Comparison of ENCODE assay signal across 9 cellular contexts in the genomic region with DNA sequence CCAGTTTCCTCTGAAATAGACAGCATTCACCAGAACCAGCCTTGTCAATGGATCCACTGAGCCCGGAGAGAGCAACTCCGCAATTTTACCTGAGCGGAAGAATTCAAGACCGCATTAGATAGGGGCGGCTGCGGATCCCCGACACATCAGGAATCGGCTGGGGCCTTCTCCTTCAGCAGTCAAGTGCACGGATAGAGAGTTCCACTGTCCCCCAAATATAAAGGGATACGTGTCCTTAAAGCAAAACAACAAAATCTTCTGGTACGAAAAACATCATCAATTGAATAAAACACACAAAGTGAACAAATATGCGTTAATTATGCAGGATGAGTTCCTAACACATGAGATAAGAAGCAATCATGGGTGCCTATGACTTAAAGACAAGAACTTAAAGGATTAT. TPM values are rescaled to one million over a fixed set of nuclear protein-coding genes. Genes with fewer than 3 reads are reported as not detected.
DNase-seq lines count a peak whose midpoint lies in the region; ATAC-seq, FAIRE-seq and TF ChIP-seq lines count a peak whose summit lies in the region.
"Had no signal": no experiment of that assay in that cellular context is flagged by ENCODE, and none has a peak within 500 bp of the region (broad histone marks: within the 10 kb centered on the region; RNA-seq: fewer than 3 reads in every experiment).

No MANE protein-coding gene starts in this region.

- H2BK12ac ChIP-seq in mesenchymal stem cell (ENCODE audit: low read length in 2 of 2): no peak overlapping the region

- no peak overlapping the region for H3K4ac ChIP-seq in mesenchymal stem cell (ENCODE audit: low read depth in 1 of 2, low read length in 2 of 2)

- H3K4me3 ChIP-seq in KMS-11 (IDR thresholded peaks at IDR 0.05; ENCODE audit: insufficient read depth, low read depth, low read length) (no peak overlapping the region), K562 (no peak overlapping the region), mesenchymal stem cell (ENCODE audit: insufficient read depth in 1 of 2, low read depth in 1 of 2, low read length in 2 of 2) (no peak overlapping the region), subcutaneous abdominal adipose tissue (ENCODE audit: low read depth in 1 of 5, low read length in 5 of 5) (peak overlapping the region in 1 of 5 donors; percentile 32), PC-9 (no peak overlapping the region), A673 (ENCODE audit: low read depth, low read length, poor library complexity, severe bottlenecking) (no peak overlapping the region)

- H3K27ac ChIP-seq in KMS-11 (no peak overlapping the region), K562 (ENCODE audit: extremely low read depth, low read depth, low read length) (peak overlapping the region; percentile 17; the same call in 1 of the 3 replicates), mesenchymal stem cell (ENCODE audit: low read length, poor library complexity, severe bottlenecking) (no peak overlapping the region), subcutaneous abdominal adipose tissue (ENCODE audit: low read depth, low read length) (peak overlapping the region; percentile 53), PC-9 (no peak overlapping the region), A673 (ENCODE audit: low read depth, low read length, poor library complexity, severe bottlenecking) (no peak overlapping the region)

- no peak for TF ChIP-seq RAD21 in K562 (CRISPR knock-in tag; conservative IDR thresholded peaks at IDR 0.05 in 1 of 2, IDR thresholded peaks at IDR 0.05 in 1 of 2)

- H3K9ac ChIP-seq in KMS-11 (no peak overlapping the region), K562 (ENCODE audit: insufficient read depth in 1 of 2, low read depth in 2 of 2, low read length in 2 of 2) (no peak overlapping the region), mesenchymal stem cell (ENCODE audit: low read length) (peak overlapping the region; percentile 31), subcutaneous abdominal adipose tissue (ENCODE audit: low read length in 5 of 5) (no peak overlapping the region)

- POLR2A ChIA-PET in K562 (lab: Yijun Ruan, JAX) (interaction anchor here (0.6 to 3.6 kb wide), 9 partner anchors 9 to 181 kb away, joined by 3 to 12 read pairs (median 6); a partner anchor contains a TSS), PC-9 (lab: Charles Lee; ENCODE audit: unreplicated experiment) (no interaction called here), A673 (lab: Charles Lee; ENCODE audit: low non-redundant PET) (no interaction called here)

- TF ChIP-seq EP300 in K562 (IDR thresholded peaks at IDR 0.05; ENCODE audit: low read length): no peak

- H3K9me2 ChIP-seq in PC-9 (ENCODE audit: insufficient read depth): no peaks in the 10 kb centered on the region

- no peak for ATAC-seq in K562

- H2BK5ac ChIP-seq in mesenchymal stem cell (ENCODE audit: low read depth, low read length, poor library complexity, severe bottlenecking): no peak overlapping the region

- no peak overlapping the region for H3K14ac ChIP-seq in mesenchymal stem cell (ENCODE audit: low read length in 2 of 2)

- no peak overlapping the region for H2BK15ac ChIP-seq in mesenchymal stem cell (ENCODE audit: low read depth, poor library complexity, severe bottlenecking)

- peaks cover 5% of the 10 kb centered on the region for H3K9me1 ChIP-seq in K562 (ENCODE audit: control insufficient read depth, insufficient read depth, low read length)

- no peak overlapping the region for H2AK5ac ChIP-seq in mesenchymal stem cell (ENCODE audit: low read length, severe bottlenecking)

- H3K23ac ChIP-seq in mesenchymal stem cell (ENCODE audit: low read length in 2 of 2): no peak overlapping the region

- H3K4me1 ChIP-seq in KMS-11 (ENCODE audit: low read depth, poor library complexity, severe bottlenecking) (peaks cover 11% of the 10 kb centered on the region), K562 (replicated peaks in 1 of 2; ENCODE audit: control insufficient read depth in 2 of 2, insufficient read depth in 2 of 2, low read length in 2 of 2) (peaks cover 25 to 26% of the 10 kb centered on the region in 2 experiments), mesenchymal stem cell (ENCODE audit: control insufficient read depth, insufficient read depth, low read depth, low read length) (peaks cover 9% of the 10 kb centered on the region), subcutaneous abdominal adipose tissue (ENCODE audit: control insufficient read depth in 5 of 5, insufficient read depth in 5 of 5, low read length in 5 of 5) (peaks cover 7 to 26% (median 20%) of the 10 kb centered on the region in 5 donors), PC-9 (replicated peaks; ENCODE audit: insufficient read depth) (no peaks in the 10 kb centered on the region), A673 (ENCODE audit: insufficient read depth, low read length, poor library complexity, severe bottlenecking) (peaks cover 5% of the 10 kb centered on the region)

- H3K79me2 ChIP-seq in KMS-11 (ENCODE audit: insufficient read depth, low read depth) (no peaks in the 10 kb centered on the region), K562 (ENCODE audit: control insufficient read depth, insufficient read depth, low read length) (no peaks in the 10 kb centered on the region; the same call in 2 of the 3 replicates), PC-9 (ENCODE audit: low read depth) (no peaks in the 10 kb centered on the region)

- H3K36me3 ChIP-seq in KMS-11 (ENCODE audit: insufficient read depth) (no peaks in the 10 kb centered on the region), K562 (ENCODE audit: control insufficient read depth, insufficient read depth, low read length) (peaks cover 77% of the 10 kb centered on the region), mesenchymal stem cell (ENCODE audit: control insufficient read depth in 1 of 2, insufficient read depth in 2 of 2, low read depth in 1 of 2, low read length in 2 of 2) (peaks cover 50 to 54% of the 10 kb centered on the region in 2 experiments), subcutaneous abdominal adipose tissue (ENCODE audit: control insufficient read depth in 5 of 5, insufficient read depth in 5 of 5, low read length in 5 of 5) (peaks cover 4 to 47% (median 25%) of the 10 kb centered on the region in 5 donors), PC-9 (ENCODE audit: low read depth) (peaks cover 3% of the 10 kb centered on the region; the same call in 1 of the 2 replicates), A673 (ENCODE audit: insufficient read depth, low read length, poor library complexity, severe bottlenecking) (no peaks in the 10 kb centered on the region)

- H3K4me2 ChIP-seq in KMS-11: peak overlapping the region; percentile 48
- peak overlapping the region; percentile 54; the same call in 1 of the 2 replicates for H3K4me2 ChIP-seq in K562 (ENCODE audit: insufficient read depth, low read length)
- H3K4me2 ChIP-seq in mesenchymal stem cell (ENCODE audit: low read length, poor library complexity, severe bottlenecking): no peak overlapping the region
- no peak overlapping the region for H3K4me2 ChIP-seq in PC-9

- TF ChIP-seq CTCF in KMS-11 (conservative IDR thresholded peaks at IDR 0.05; ENCODE audit: low read depth, low read length) (no peak), K562 (IDR thresholded peaks at IDR 0.05 in 2 of 3, conservative IDR thresholded peaks at IDR 0.05 in 1 of 3; ENCODE audit: insufficient read depth in 2 of 3, low read depth in 1 of 3, low read length in 3 of 3) (no peak), PC-9 (conservative IDR thresholded peaks at IDR 0.05) (no peak), A673 (conservative IDR thresholded peaks at IDR 0.05; ENCODE audit: low read depth, low read length) (no peak)

- peak overlapping the region; percentile 73 for H4K8ac ChIP-seq in mesenchymal stem cell (ENCODE audit: low read length)

- H2AFZ ChIP-seq in KMS-11 (ENCODE audit: low read depth) (peak overlapping the region; percentile 53; the same call in 1 of the 2 replicates), K562 (ENCODE audit: low read depth, low read length) (peak overlapping the region; percentile 75), mesenchymal stem cell (ENCODE audit: low read depth, low read length) (no peak overlapping the region), PC-9 (no peak overlapping the region)

- no peak for FAIRE-seq in K562 (lab: Jason Lieb, UNC)

- peak overlapping the region; percentile 30 to 70 for H3K18ac ChIP-seq in mesenchymal stem cell (ENCODE audit: low read depth in 1 of 2, low read length in 2 of 2)

- H3F3A ChIP-seq in PC-9 (ENCODE audit: insufficient read depth, low read depth): no peaks in the 10 kb centered on the region

- H2BK120ac ChIP-seq in mesenchymal stem cell (ENCODE audit: low read depth, low read length): peak overlapping the region; percentile 37

- intact Hi-C loops in K562 (cut with micrococcal nuclease): no loop called here
- intact Hi-C loops in PC-9 (cut with micrococcal nuclease; ENCODE audit: unreplicated experiment): no loop called here
- intact Hi-C loops in A673 (cut with micrococcal nuclease; ENCODE audit: unreplicated experiment): loop anchor here (2.0 to 5.0 kb wide), 2 partner anchors 36 to 104 kb away; no protein-coding TSS in a partner anchor

- CTCF ChIA-PET in K562 (lab: Yijun Ruan, JAX; ENCODE audit: low intra/inter-chr PET ratio) (interaction anchor here (0.7 to 3.3 kb wide), 4 partner anchors 16 to 106 kb away, joined by 3 to 39 read pairs (median 9); no protein-coding TSS in a partner anchor), PC-9 (lab: Charles Lee) (interaction anchor here (1.3 kb wide), 1 partner anchor 35 kb away, joined by 6 read pairs; no protein-coding TSS in a partner anchor), A673 (lab: Charles Lee) (interaction anchor here (0.6 to 1.3 kb wide), 20 partner anchors 10 to 1038 kb away, joined by 3 to 21 read pairs (median 4); a partner anchor contains a TSS)

- DNase-seq in K562 (ENCODE audit: extremely low read depth in 1 of 4, low spot score in 3 of 4): no peak
- DNase-seq in mesenchymal stem cell: no peak
- DNase-seq in UCSD-AML1 (lab: John Stamatoyannopoulos, UW; ENCODE audit: unreplicated experiment): no peak
- no peak for DNase-seq in PC-9
- DNase-seq in COLO668 (lab: John Stamatoyannopoulos, UW; ENCODE audit: unreplicated experiment): no peak
- DNase-seq in A673 (ENCODE audit: low spot score): no peak

- no peak for TF ChIP-seq POLR2A in K562 (conservative IDR thresholded peaks at IDR 0.05)

- in situ Hi-C loops in K562 (cut with MboI): no loop called here

- H3K27me3 ChIP-seq in KMS-11 (ENCODE audit: insufficient read depth, low read depth): peaks cover 35% of the 10 kb centered on the region
- H3K27me3 ChIP-seq in K562 (ENCODE audit: control insufficient read depth in 2 of 2, insufficient read depth in 2 of 2, low read length in 2 of 2): no peaks in the 10 kb centered on the region
- H3K27me3 ChIP-seq in mesenchymal stem cell (ENCODE audit: control insufficient read depth in 1 of 2, insufficient read depth in 1 of 2, low read length in 2 of 2): no peaks in the 10 kb centered on the region
- H3K27me3 ChIP-seq in subcutaneous abdominal adipose tissue (ENCODE audit: control insufficient read depth in 5 of 5, insufficient read depth in 4 of 5, low read length in 5 of 5): no peaks in the 10 kb centered on the region
- no peaks in the 10 kb centered on the region for H3K27me3 ChIP-seq in PC-9 (ENCODE audit: insufficient read depth, low read depth)
- H3K27me3 ChIP-seq in A673 (replicated peaks; ENCODE audit: insufficient read depth, low read depth, low read length, poor library complexity): no peaks in the 10 kb centered on the region

- BruUV-seq in K562 (replicated peaks; lab: Mats Ljungman, UMichigan) (no TSS peak), PC-9 (replicated peaks; lab: Mats Ljungman, UMichigan) (no TSS peak), A673 (replicated peaks; lab: Mats Ljungman, UMichigan) (no TSS peak)

- 97% methylated on average over 12 of the region's 12 CpGs for WGBS in K562 (ENCODE audit: insufficient coverage, low coverage, missing lambda C conversion rate)
- 95% methylated on average over 12 of the region's 12 CpGs for WGBS in mesenchymal stem cell

- H3K79me1 ChIP-seq in mesenchymal stem cell (replicated peaks; ENCODE audit: low read length, poor library complexity, severe bottlenecking): peaks cover 34% of the 10 kb centered on the region

- H3K9me3 ChIP-seq in K562 (replicated peaks; ENCODE audit: control insufficient read depth, insufficient read depth, low read depth, low read length): no peaks in the 10 kb centered on the region
- no peaks in the 10 kb centered on the region for H3K9me3 ChIP-seq in mesenchymal stem cell (ENCODE audit: control insufficient read depth, low read length)
- no peaks in the 10 kb centered on the region for H3K9me3 ChIP-seq in subcutaneous abdominal adipose tissue (ENCODE audit: control insufficient read depth in 5 of 5, low read length in 5 of 5)
- H3K9me3 ChIP-seq in PC-9 (ENCODE audit: insufficient read depth, low read depth): no peaks in the 10 kb centered on the region
- H3K9me3 ChIP-seq in A673 (ENCODE audit: low read depth, low read length, poor library complexity, severe bottlenecking): no peaks in the 10 kb centered on the region

- H4K20me1 ChIP-seq in KMS-11 (ENCODE audit: insufficient read depth) (no peaks in the 10 kb centered on the region), K562 (replicated peaks; ENCODE audit: control insufficient read depth, insufficient read depth, low read length) (no peaks in the 10 kb centered on the region), PC-9 (ENCODE audit: insufficient read depth) (no peaks in the 10 kb centered on the region)

- H4K91ac ChIP-seq in mesenchymal stem cell (ENCODE audit: low read length): no peak overlapping the region

RNA-seq across cellular contexts. Expression of a gene that starts 18.3 kb away (rescaled TPM):
- 141 and 220 TPM in 2 replicates for total RNA-seq in K562 (2011; cell fraction: chromatin; rRNA removed; ENCODE audit: low replicate concordance)
- total RNA-seq in K562 (2011; cell fraction: nucleolus; rRNA removed): 93.6 and 93.8 TPM in 2 replicates
- 147 and 201 TPM in 2 replicates for total RNA-seq in K562 (2011; cell fraction: nucleoplasm; rRNA removed)
- 86.6 and 92.4 TPM in 2 replicates for total RNA-seq in K562 (2014; rRNA removed)
- 111 and 114 TPM in 2 replicates for total RNA-seq in K562 (2014; rRNA removed; fragmentation: Illumina TruSeq; extraction: Trizol)
- total RNA-seq in K562 (2015; rRNA removed; fragmentation: Illumina TruSeq; extraction: Trizol): 100 and 113 TPM in 2 replicates
- total RNA-seq in K562 (2021): 124 and 126 TPM in 2 replicates
- 151 and 210 TPM in 2 replicates for polyA plus RNA-seq in K562 (2011; rRNA removed)
- 171 and 185 TPM in 2 replicates for polyA plus RNA-seq in K562 (2011; cell fraction: cytosol; rRNA removed)
- polyA plus RNA-seq in K562 (2011; cell fraction: nucleus; rRNA removed): 130 and 168 TPM in 2 replicates
- polyA plus RNA-seq in K562 (2012): 133 and 231 TPM in 2 replicates
- polyA plus RNA-seq in K562 (2014; fragmentation: Illumina TruSeq; extraction: Trizol): 162 and 176 TPM in 2 replicates
- polyA plus RNA-seq in K562 (2014; fragmentation: Nextera tagmentation; extraction: Ambion mirVana): 100 to 1,000 TPM; 143 to 211 TPM
- 145 and 159 TPM in 2 replicates for polyA plus RNA-seq in K562 (2014; rRNA removed)
- 135 and 183 TPM in 2 replicates for polyA minus RNA-seq in K562 (2011; rRNA and poly(A)+ RNA removed)
- 64.3 and 74.2 TPM in 2 replicates for polyA minus RNA-seq in K562 (2011; cell fraction: cytosol; rRNA and poly(A)+ RNA removed)
- 60.0 and 62.5 TPM in 2 replicates for polyA minus RNA-seq in K562 (2011; cell fraction: nucleus; rRNA and poly(A)+ RNA removed)
- polyA plus RNA-seq in mesenchymal stem cell (2013, experiment 1 of 2): 173 TPM
- polyA plus RNA-seq in mesenchymal stem cell (2013, experiment 2 of 2): 171 TPM
- total RNA-seq in PC-9 (2021): 169 and 187 TPM in 2 replicates
- 34.8 and 37.5 TPM in 2 replicates for total RNA-seq in A673 (2021)

RNA-seq across cellular contexts. Expression of a gene that starts 46.6 kb away (rescaled TPM):
- 88.6 and 124 TPM in 2 replicates for total RNA-seq in K562 (2011; cell fraction: chromatin; rRNA removed; ENCODE audit: low replicate concordance)
- 76.6 and 81.5 TPM in 2 replicates for total RNA-seq in K562 (2011; cell fraction: nucleolus; rRNA removed)
- 59.8 and 71.4 TPM in 2 replicates for total RNA-seq in K562 (2011; cell fraction: nucleoplasm; rRNA removed)
- total RNA-seq in K562 (2014; rRNA removed) (101 and 110 TPM in 2 replicates), K562 (2014; rRNA removed; fragmentation: Illumina TruSeq; extraction: Trizol) (106 and 108 TPM in 2 replicates), K562 (2015; rRNA removed; fragmentation: Illumina TruSeq; extraction: Trizol) (116 TPM in 2 replicates), K562 (2021) (136 and 139 TPM in 2 replicates), PC-9 (2021) (79.4 and 82.9 TPM in 2 replicates), A673 (2021) (92.7 and 97.3 TPM in 2 replicates)
- polyA plus RNA-seq in K562 (2011; rRNA removed) (187 and 214 TPM in 2 replicates), K562 (2014; fragmentation: Illumina TruSeq; extraction: Trizol) (113 and 118 TPM in 2 replicates), K562 (2014; fragmentation: Nextera tagmentation; extraction: Ambion mirVana) (10 to 100 TPM; 54.6 to 70.1 TPM), K562 (2014; rRNA removed) (145 and 149 TPM in 2 replicates)
- polyA plus RNA-seq in K562 (2011; cell fraction: cytosol; rRNA removed): 201 and 211 TPM in 2 replicates
- 136 and 150 TPM in 2 replicates for polyA plus RNA-seq in K562 (2011; cell fraction: nucleus; rRNA removed)
- 121 and 287 TPM in 2 replicates for polyA plus RNA-seq in K562 (2012)
- 136 and 185 TPM in 2 replicates for polyA minus RNA-seq in K562 (2011; rRNA and poly(A)+ RNA removed)
- polyA minus RNA-seq in K562 (2011; cell fraction: cytosol; rRNA and poly(A)+ RNA removed): 67.3 and 100 TPM in 2 replicates
- polyA minus RNA-seq in K562 (2011; cell fraction: nucleus; rRNA and poly(A)+ RNA removed): 20.6 and 27.7 TPM in 2 replicates
- 20.8 TPM for polyA plus RNA-seq in mesenchymal stem cell (2013, experiment 1 of 2)
- polyA plus RNA-seq in mesenchymal stem cell (2013, experiment 2 of 2): 21.0 TPM

RNA-seq across cellular contexts. Expression of a gene that starts 50.0 kb away (rescaled TPM):
- total RNA-seq in K562 (2011; cell fraction: chromatin; rRNA removed; ENCODE audit: low replicate concordance): 38.5 and 40.9 TPM in 2 replicates
- 25.5 and 30.9 TPM in 2 replicates for total RNA-seq in K562 (2011; cell fraction: nucleolus; rRNA removed)
- total RNA-seq in K562 (2011; cell fraction: nucleoplasm; rRNA removed): 39.8 and 60.8 TPM in 2 replicates
- total RNA-seq in K562 (2014; rRNA removed) (18.8 and 18.9 TPM in 2 replicates), K562 (2014; rRNA removed; fragmentation: Illumina TruSeq; extraction: Trizol) (30.7 and 37.5 TPM in 2 replicates), K562 (2015; rRNA removed; fragmentation: Illumina TruSeq; extraction: Trizol) (18.4 and 21.5 TPM in 2 replicates), K562 (2021) (31.7 and 37.0 TPM in 2 replicates), PC-9 (2021) (1.7 and 2.4 TPM in 2 replicates), A673 (2021) (4.1 and 4.2 TPM in 2 replicates)
- polyA plus RNA-seq in K562 (2011; rRNA removed) (72.3 and 136 TPM in 2 replicates), K562 (2014; fragmentation: Illumina TruSeq; extraction: Trizol) (34.6 and 40.3 TPM in 2 replicates), K562 (2014; fragmentation: Nextera tagmentation; extraction: Ambion mirVana) (10 to 100 TPM; 12.1 to 20.0 TPM), K562 (2014; rRNA removed) (26.6 and 32.2 TPM in 2 replicates)
- 68.2 and 93.0 TPM in 2 replicates for polyA plus RNA-seq in K562 (2011; cell fraction: cytosol; rRNA removed)
- polyA plus RNA-seq in K562 (2011; cell fraction: nucleus; rRNA removed): 24.3 and 46.3 TPM in 2 replicates
- 21.2 and 35.3 TPM in 2 replicates for polyA plus RNA-seq in K562 (2012)
- polyA minus RNA-seq in K562 (2011; rRNA and poly(A)+ RNA removed): 75.4 and 149 TPM in 2 replicates
- 34.9 and 85.8 TPM in 2 replicates for polyA minus RNA-seq in K562 (2011; cell fraction: cytosol; rRNA and poly(A)+ RNA removed)
- polyA minus RNA-seq in K562 (2011; cell fraction: nucleus; rRNA and poly(A)+ RNA removed): 14.3 and 16.3 TPM in 2 replicates
- 11.1 TPM for polyA plus RNA-seq in mesenchymal stem cell (2013, experiment 1 of 2)
- 11.3 TPM for polyA plus RNA-seq in mesenchymal stem cell (2013, experiment 2 of 2)
- total RNA-seq: HT1080 had no signal

Comparison
In these comparisons a context has a peak if more than half of its experiments do, and no peak if none do; other contexts are left out.
1. H2AFZ ChIP-seq: peak in KMS-11 (single experiment) and K562 (single experiment); none in mesenchymal stem cell (single experiment) and PC-9 (single experiment).
2. H3K27ac ChIP-seq: peak in K562 (single experiment) and subcutaneous abdominal adipose tissue (single experiment); none in KMS-11 (single experiment), mesenchymal stem cell (single experiment), PC-9 (single experiment) and A673 (single experiment).
3. H3K4me2 ChIP-seq: peak in KMS-11 (single experiment) and K562 (single experiment); none in mesenchymal stem cell (single experiment) and PC-9 (single experiment).